ENCODE assay signal across 9 cellular contexts in genomic region chr5:1445313-1445894, GRCh38. TPM values are rescaled to one million over a fixed set of nuclear protein-coding genes. Genes with fewer than 3 reads are reported as not detected.
DNase-seq lines count a peak whose midpoint lies in the region; ATAC-seq and TF ChIP-seq lines count a peak whose summit lies in the region.
"Had no signal": no experiment of that assay in that cellular context is flagged by ENCODE, and none has a peak within 500 bp of the region (broad histone marks: within the 10 kb centered on the region; RNA-seq: fewer than 3 reads in every experiment).

Gene SLC6A3 (minus strand): TSS chr5:1445440. CDS start chr5:1443197, 2,243 bp downstream.

- no peak within 1 kb of the TSS for H3K27ac ChIP-seq in GM23338 (ENCODE audit: low read depth)
- H3K27ac ChIP-seq in cardiac muscle cell = no peak within 1 kb of the TSS

- H3K27me3 ChIP-seq in GM23338 (ENCODE audit: insufficient read depth) (peaks cover 60% of the 10 kb centered on the region), cardiac muscle cell (peaks cover 99% of the 10 kb centered on the region)

- H3K9me3 ChIP-seq in cardiac muscle cell (ENCODE audit: low read depth) = no peaks in the 10 kb centered on the region

- CTCF ChIA-PET in WTC11 (lab: Charles Lee) = no interaction called here

- H3K36me3 Mint-ChIP-seq in GM23338 (ENCODE audit: low read depth) = no peaks in the 10 kb centered on the region; the same call in 2 of the 3 replicates
- H3K36me3 Mint-ChIP-seq in WTC11 = no peaks in the 10 kb centered on the region

- peak; percentile 93 for DNase-seq in GM23338 (ENCODE audit: low spot score)
- DNase-seq in WTC11 (ENCODE audit: low spot score) = peak; percentile 89
- peak; percentile 49 to 81 for DNase-seq in cardiac muscle cell (ENCODE audit: low read depth in 1 of 2, low spot score in 1 of 2)
- DNase-seq in retina = peak; percentile 67
- no peak for DNase-seq in SKM-1 treated with dmso at 0.1 percent for 144 hours (lab: John Stamatoyannopoulos, UW; ENCODE audit: unreplicated experiment)
- no peak for DNase-seq in 8988T

- H3K4me1 Mint-ChIP-seq in GM23338 = 0 out of 3 replicates have a peak, but pooled peaks cover 4% of the 10 kb centered on the region
- peaks cover 4% of the 10 kb centered on the region for H3K4me1 Mint-ChIP-seq in WTC11

- peak within 1 kb of the TSS; percentile 88 for H3K4me2 ChIP-seq in GM23338

- H2AFZ ChIP-seq in GM23338 = peak within 1 kb of the TSS; percentile 93; the same call in 1 of the 2 replicates

- no peaks in the 10 kb centered on the region for H3K4me1 ChIP-seq in GM23338 (ENCODE audit: insufficient read depth)
- no peaks in the 10 kb centered on the region for H3K4me1 ChIP-seq in cardiac muscle cell (ENCODE audit: low read depth)

- H3K36me3 ChIP-seq in GM23338 (ENCODE audit: insufficient read depth) = no peaks in the 10 kb centered on the region
- no peaks in the 10 kb centered on the region for H3K36me3 ChIP-seq in cardiac muscle cell

- no peaks in the 10 kb centered on the region for H3F3A ChIP-seq in GM23338 (replicated peaks; ENCODE audit: low read depth)

- TF ChIP-seq CTCF in GM23338 (conservative IDR thresholded peaks at IDR 0.05; ENCODE audit: low read depth in 2 of 2) = no peak
- no peak for TF ChIP-seq CTCF in WTC11 (IDR thresholded peaks at IDR 0.05)
- TF ChIP-seq CTCF in cardiac muscle cell (IDR thresholded peaks at IDR 0.05; ENCODE audit: low read depth, low read length) = no peak

- no peaks in the 10 kb centered on the region for H3K79me2 ChIP-seq in GM23338 (replicated peaks; ENCODE audit: insufficient read depth)

- ATAC-seq in GM23338 (peak; percentile 86), WTC11 (peak; percentile 87), HG03354 (IDR thresholded peaks at IDR 0.05; ENCODE audit: poor library complexity, severe bottlenecking, unreplicated experiment) (no peak), HG03139 (IDR thresholded peaks at IDR 0.05; ENCODE audit: unreplicated experiment) (no peak)

- peaks cover 2% of the 10 kb centered on the region; the same call in 1 of the 2 replicates for H3K9me2 ChIP-seq in GM23338 (ENCODE audit: insufficient read depth)

- H3K27ac Mint-ChIP-seq in GM23338 = no peak within 1 kb of the TSS
- H3K27ac Mint-ChIP-seq in WTC11 = no peak within 1 kb of the TSS

- H3K4me3 ChIP-seq in GM23338 (peak within 1 kb of the TSS; percentile 72), cardiac muscle cell (peak within 1 kb of the TSS; percentile 10)

- H3K4me3 Mint-ChIP-seq in GM23338 (peak within 1 kb of the TSS; percentile 72), WTC11 (peak within 1 kb of the TSS; percentile 69)

- H3K27me3 Mint-ChIP-seq in GM23338 (ENCODE audit: insufficient read depth, low read depth, poor library complexity) (peaks cover 55% of the 10 kb centered on the region), WTC11 (ENCODE audit: low read depth) (peaks cover 76% of the 10 kb centered on the region)

- H3K9me3 Mint-ChIP-seq in GM23338 (peaks cover 3% of the 10 kb centered on the region; the same call in 2 of the 3 replicates), WTC11 (peaks cover 6% of the 10 kb centered on the region)

- POLR2A ChIA-PET in WTC11 (lab: Charles Lee) = no interaction called here

- H4K20me1 ChIP-seq in GM23338 (replicated peaks; ENCODE audit: insufficient read depth) = peaks cover 6% of the 10 kb centered on the region

TF ChIP-seq in GM23338, 12 proteins besides CTCF, POLR2A, EP300 and RAD21:
- TF ChIP-seq POLR2AphosphoS5 (IDR thresholded peaks at IDR 0.05; ENCODE audit: low read depth) (peak; percentile 32; the same call in 1 of the 2 replicates), ZNF331 (CRISPR knock-in tag; IDR thresholded peaks at IDR 0.05; ENCODE audit: low read depth) (no peak)

TF ChIP-seq in WTC11, 78 proteins besides CTCF, POLR2A, EP300 and RAD21:
- TF ChIP-seq ZNF416 (CRISPR knock-in tag; IDR thresholded peaks at IDR 0.05) (no peak), SP1 (CRISPR knock-in tag; conservative IDR thresholded peaks at IDR 0.05) (peak; percentile 40; the same call in 1 of the 2 replicates), HMGXB4 (CRISPR knock-in tag; IDR thresholded peaks at IDR 0.05) (no peak), ZNF423 (CRISPR knock-in tag; IDR thresholded peaks at IDR 0.05) (peak; percentile 20; the same call in 1 of the 2 replicates), AFF4 (CRISPR knock-in tag; IDR thresholded peaks at IDR 0.05; ENCODE audit: borderline replicate concordance) (no peak), ZNF138 (CRISPR knock-in tag; conservative IDR thresholded peaks at IDR 0.05) (no peak)

RNA-seq across cellular contexts. Expression of gene SLC6A3, which starts in this region (rescaled TPM):
- total RNA-seq in GM23338 (2014; rRNA removed; shearing (Covaris generic)) = 0.85 and 1.0 TPM in 2 replicates
- polyA plus RNA-seq in GM23338 (2016; fragmentation: Nextera tagmentation; extraction: Ambion mirVana) = 0.31 and 0.76 TPM in 2 replicates
- total RNA-seq in WTC11 (2021) = 0.53 to 0.74 TPM (median 0.64 TPM) in 3 replicates
- 0.04 TPM in 1 of 2 replicates, not detected in the other for total RNA-seq in cardiac muscle cell
- polyA plus RNA-seq in cardiac muscle cell = not detected in 2 replicates
- total RNA-seq: temporal lobe had no signal

Comparison
In these comparisons a context has a peak if more than half of its experiments do, and no peak if none do; other contexts are left out.
1. Peak in DNase-seq and ATAC-seq in WTC11; RNA of the gene not detected or under 1 TPM.
2. Peak in DNase-seq and H3K4me3 ChIP-seq in cardiac muscle cell; RNA of the gene not detected or under 1 TPM.
3. DNase-seq: peak in GM23338 (single experiment) and retina (single experiment); none in SKM-1 treated with dmso at 0.1 percent for 144 hours (single experiment) and 8988T (single experiment).